In genomic region chr16:14179116-14179515, GRCh38 we compare ENCODE assay signal across 14 cellular contexts.
"Had no signal": no experiment of that assay in that cellular context is flagged by ENCODE, and none has a peak within 500 bp of the region (broad histone marks: within the 10 kb centered on the region; RNA-seq: fewer than 3 reads in every experiment).

No MANE protein-coding gene starts in this region.

- H3K9me3 ChIP-seq: prostate gland, right lobe of liver, testis, upper lobe of left lung had no signal

- H3K27me3 ChIP-seq: right lobe of liver, testis, upper lobe of left lung had no signal

- H3K4me1 ChIP-seq: right lobe of liver, testis had no signal

- DNase-seq: activated CD4-positive, alpha-beta memory T cell treated with anti-CD3 and anti-CD28 coated beads, Interleukin-2, amount 10 ng/mL, durations not matched to agents 7 days and 5 days; activated CD4-positive, alpha-beta T cell treated with anti-CD3 and anti-CD28 coated beads for 4 hours; activated gamma-delta T cell; activated T-cell treated with anti-CD3 and anti-CD28 coated beads, Interleukin-2, amount 50 U/mL, for 4 hours; amygdala; cerebellar nuclear complex; effector memory CD4-positive, alpha-beta T cell; hippocampal formation; kidney glomerular epithelial cell; right lobe of liver; stimulated activated naive CD8-positive, alpha-beta T cell treated with anti-CD3 and anti-CD28 coated beads, Interleukin-15, amount 100 ng/mL, for 72 hours; testis; upper lobe of left lung had no signal

- H3K36me3 ChIP-seq: prostate gland, right lobe of liver, upper lobe of left lung had no signal

- H3K27ac ChIP-seq: prostate gland, right lobe of liver, testis, upper lobe of left lung had no signal

- ATAC-seq: activated T-cell treated with anti-CD3 and anti-CD28 coated beads, Interleukin-2, amount 50 U/mL, for 4 hours; right lobe of liver; stimulated activated naive CD8-positive, alpha-beta T cell treated with anti-CD3 and anti-CD28 coated beads, Interleukin-15, amount 100 ng/mL, for 72 hours had no signal

- H3K4me3 ChIP-seq: prostate gland, right lobe of liver, testis, upper lobe of left lung had no signal
